14 cellular contexts compared by ENCODE assay signal in genomic region chr11:93908689-93909088, GRCh38. TPM values are rescaled to one million over a fixed set of nuclear protein-coding genes. Genes with fewer than 3 reads are reported as not detected.
DNase-seq lines count a peak whose midpoint lies in the region; ATAC-seq and TF ChIP-seq lines count a peak whose summit lies in the region.
"Had no signal": no experiment of that assay in that cellular context is flagged by ENCODE, and none has a peak within 500 bp of the region (broad histone marks: within the 10 kb centered on the region; RNA-seq: fewer than 3 reads in every experiment).

No MANE protein-coding gene starts in this region.

- POLR2A ChIA-PET in AG04450 (lab: Yijun Ruan, JAX), result interaction anchor here (0.7 to 0.9 kb wide), 2 partner anchors 219 to 292 kb away, joined by 3 read pairs; partner anchors contain the start of gene PANX1

- H3K4me3 ChIP-seq in AG04450 (ENCODE audit: low read depth, low read length), result no peak overlapping the region

- DNase-seq in AG04450 (ENCODE audit: low read depth, low spot score) (peak; percentile 78), HT1080 (ENCODE audit: low read depth) (peak; percentile 94), astrocyte of the hippocampus (ENCODE audit: low read depth, low spot score) (peak; percentile 93), islet precursor cell (peak; percentile 71), SK-N-DZ (ENCODE audit: low spot score) (no peak), iPS-NIHi11 (ENCODE audit: low spot score) (no peak)
- DNase-seq: activated effector memory CD4-positive, alpha-beta T cell treated with Interleukin-2 at 50 U/mL for 16 hours; BE2C; NCI-H2171 had no signal

- TF ChIP-seq CTCF in AG04450 (IDR thresholded peaks at IDR 0.05; ENCODE audit: low read depth, low read length), result no peak

- H3K27me3 ChIP-seq in AG04450 (ENCODE audit: control insufficient read depth, insufficient read depth, low read length), result no peaks in the 10 kb centered on the region
- H3K27me3 ChIP-seq: BE2C had no signal

- no peak for ATAC-seq in HG03025 (IDR thresholded peaks at IDR 0.05; ENCODE audit: low FRiP score, unreplicated experiment)
- no peak for ATAC-seq in HG02642 (IDR thresholded peaks at IDR 0.05; ENCODE audit: poor library complexity, unreplicated experiment)
- ATAC-seq: natural killer cell treated with Interleukin-12 subunit alpha and Interleukin-12 subunit beta and Interleukin-15 and Interleukin-18, amount 100 ng/mL, for 72 hours; stimulated activated memory B cell treated with anti-CD40 and anti-IgM and Interleukin-4, amounts not matched to agents 10 μg/mL and 1 μg/mL and 100 μg/mL, for 72 hours had no signal

- CTCF ChIA-PET in AG04450 (lab: Charles Lee), result interaction anchor here (2.1 to 3.6 kb wide), 3 partner anchors 13 to 596 kb away, joined by 9 to 29 read pairs (median 18); no protein-coding TSS in a partner anchor

- no peaks in the 10 kb centered on the region for H3K9me3 ChIP-seq in AG04450 (ENCODE audit: control insufficient read depth, insufficient read depth, low read length)
- H3K9me3 ChIP-seq: BE2C had no signal

- peak overlapping the region; percentile 84 for H3K27ac ChIP-seq in AG04450 (ENCODE audit: low read depth, low read length)
- H3K27ac ChIP-seq: KMS-11 had no signal

RNA-seq across cellular contexts. Expression of gene VSTM5, which starts 58.3 kb away (rescaled TPM):
- 0.55 and 0.57 TPM in 2 replicates for polyA plus RNA-seq in AG04450 (2011; rRNA removed)
- 0.48 and 2.3 TPM in 2 replicates for polyA minus RNA-seq in AG04450 (2011; rRNA and poly(A)+ RNA removed)
- total RNA-seq in HT1080 (2014; rRNA removed; shearing (Covaris generic)), result not detected in 2 replicates
- polyA plus RNA-seq in HT1080 (2015; cell fraction: cytosol; rRNA removed), result not detected in 2 replicates
- not detected in 2 replicates for polyA plus RNA-seq in HT1080 (2015; cell fraction: nucleus; rRNA removed)
- not detected in 2 replicates for polyA plus RNA-seq in SK-N-DZ (2014; cell fraction: cytosol; rRNA removed)
- not detected in 2 replicates for polyA plus RNA-seq in SK-N-DZ (2014; cell fraction: nucleus; rRNA removed)
- total RNA-seq: natural killer cell treated with Interleukin-12 subunit alpha and Interleukin-12 subunit beta and Interleukin-15 and Interleukin-18, amount 100 ng/mL, for 72 hours had no signal

Comparison
In these comparisons a context has a peak if more than half of its experiments do, and no peak if none do; other contexts are left out.
1. DNase-seq: peak in AG04450 (single experiment), HT1080 (single experiment), astrocyte of the hippocampus (single experiment) and islet precursor cell (single experiment); none in SK-N-DZ (single experiment) and iPS-NIHi11 (single experiment).